ENCODE assay signal across 1 cellular context in the genomic region with DNA sequence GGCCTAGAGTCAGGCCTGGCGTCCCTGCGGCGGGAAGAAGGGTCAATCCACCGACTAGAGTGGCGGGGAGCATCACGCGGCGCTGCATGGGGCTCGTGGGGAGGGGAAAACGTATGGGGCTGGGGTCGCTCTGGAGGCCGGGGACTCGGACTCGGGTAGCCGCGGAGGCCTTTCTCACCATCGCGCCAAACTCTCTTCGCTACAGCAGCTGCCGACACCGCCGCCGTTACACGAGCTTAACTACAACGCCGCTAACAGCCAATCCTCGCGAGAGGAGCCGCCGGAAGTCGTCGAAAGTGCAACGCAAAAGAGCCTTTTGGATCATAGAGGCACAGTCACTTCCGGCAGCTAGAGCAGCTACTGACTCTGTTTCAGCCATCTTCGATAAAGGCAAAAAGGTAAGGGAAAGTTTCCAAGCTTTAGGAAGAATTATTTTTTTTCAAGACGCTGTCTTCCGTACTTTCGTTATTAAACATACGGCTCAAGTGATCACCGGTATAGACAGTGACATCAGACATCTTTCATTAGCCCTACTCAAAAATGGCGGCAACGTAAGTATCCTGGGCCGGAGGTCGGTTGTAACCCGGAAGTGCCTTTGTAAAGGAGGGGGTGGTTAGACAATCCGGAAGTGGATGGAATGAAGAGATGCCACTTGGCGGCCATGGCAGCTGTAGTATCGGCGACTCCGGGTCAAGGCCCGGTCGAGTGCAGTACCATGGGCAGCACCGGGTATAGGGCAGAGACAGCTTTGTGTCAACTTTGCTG.
TF ChIP-seq lines count a peak whose summit lies in the region.

A gene (minus strand): TSS at position 247 of the 765 bp plus-strand sequence. CDS start 66 bp downstream, at position 181.
A gene with protein sequence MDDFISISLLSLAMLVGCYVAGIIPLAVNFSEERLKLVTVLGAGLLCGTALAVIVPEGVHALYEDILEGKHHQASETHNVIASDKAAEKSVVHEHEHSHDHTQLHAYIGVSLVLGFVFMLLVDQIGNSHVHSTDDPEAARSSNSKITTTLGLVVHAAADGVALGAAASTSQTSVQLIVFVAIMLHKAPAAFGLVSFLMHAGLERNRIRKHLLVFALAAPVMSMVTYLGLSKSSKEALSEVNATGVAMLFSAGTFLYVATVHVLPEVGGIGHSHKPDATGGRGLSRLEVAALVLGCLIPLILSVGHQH (plus strand): TSS at position 640 of the 765 bp plus-strand sequence. CDS start 678 bp downstream, outside the sequence.

TF ChIP-seq in endothelial cell of umbilical vein, 7 proteins besides CTCF, POLR2A, EP300 and RAD21 (continued from another document):
- no peak for TF ChIP-seq GATA2 (IDR thresholded peaks at IDR 0.05; ENCODE audit: insufficient read depth, insufficient read length, low read depth, low read length)
- no peak for TF ChIP-seq EZH2 (IDR thresholded peaks at IDR 0.05; ENCODE audit: borderline replicate concordance, low read depth, low read length, severe bottlenecking)
